In genomic region chr20:32240220-32240619, GRCh38 we compare ENCODE assay signal across 1 cellular context.
TF ChIP-seq lines count a peak whose summit lies in the region.

No MANE protein-coding gene starts in this region.

TF ChIP-seq in GM12878, 131 proteins besides CTCF, POLR2A, EP300 and RAD21:
- TF ChIP-seq POLR2AphosphoS5 (IDR thresholded peaks at IDR 0.05; ENCODE audit: low read length) (no peak), CEBPB (IDR thresholded peaks at IDR 0.05; ENCODE audit: borderline replicate concordance in 1 of 2, low read depth in 2 of 2, low read length in 2 of 2) (no peak), LARP7 (IDR thresholded peaks at IDR 0.05) (no peak), STAT3 (IDR thresholded peaks at IDR 0.05; ENCODE audit: low read depth, low read length) (no peak), PAX8 (IDR thresholded peaks at IDR 0.05) (no peak), ZBTB11 (CRISPR knock-in tag; IDR thresholded peaks at IDR 0.05) (no peak), ZNF622 (IDR thresholded peaks at IDR 0.05) (no peak), ZNF207 (IDR thresholded peaks at IDR 0.05; ENCODE audit: borderline replicate concordance) (no peak)
- TF ChIP-seq, protein P1, sequence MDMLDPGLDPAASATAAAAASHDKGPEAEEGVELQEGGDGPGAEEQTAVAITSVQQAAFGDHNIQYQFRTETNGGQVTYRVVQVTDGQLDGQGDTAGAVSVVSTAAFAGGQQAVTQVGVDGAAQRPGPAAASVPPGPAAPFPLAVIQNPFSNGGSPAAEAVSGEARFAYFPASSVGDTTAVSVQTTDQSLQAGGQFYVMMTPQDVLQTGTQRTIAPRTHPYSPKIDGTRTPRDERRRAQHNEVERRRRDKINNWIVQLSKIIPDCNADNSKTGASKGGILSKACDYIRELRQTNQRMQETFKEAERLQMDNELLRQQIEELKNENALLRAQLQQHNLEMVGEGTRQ (IDR thresholded peaks at IDR 0.05; ENCODE audit: borderline replicate concordance, low read depth, low read length) = no peak
- TF ChIP-seq, protein P2, sequence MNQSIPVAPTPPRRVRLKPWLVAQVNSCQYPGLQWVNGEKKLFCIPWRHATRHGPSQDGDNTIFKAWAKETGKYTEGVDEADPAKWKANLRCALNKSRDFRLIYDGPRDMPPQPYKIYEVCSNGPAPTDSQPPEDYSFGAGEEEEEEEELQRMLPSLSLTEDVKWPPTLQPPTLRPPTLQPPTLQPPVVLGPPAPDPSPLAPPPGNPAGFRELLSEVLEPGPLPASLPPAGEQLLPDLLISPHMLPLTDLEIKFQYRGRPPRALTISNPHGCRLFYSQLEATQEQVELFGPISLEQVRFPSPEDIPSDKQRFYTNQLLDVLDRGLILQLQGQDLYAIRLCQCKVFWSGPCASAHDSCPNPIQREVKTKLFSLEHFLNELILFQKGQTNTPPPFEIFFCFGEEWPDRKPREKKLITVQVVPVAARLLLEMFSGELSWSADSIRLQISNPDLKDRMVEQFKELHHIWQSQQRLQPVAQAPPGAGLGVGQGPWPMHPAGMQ (IDR thresholded peaks at IDR 0.05; ENCODE audit: borderline replicate concordance) = no peak
TF ChIP-seq in GM12878: peak in this region for 0.
